Comparison of ENCODE assay signal across 9 cellular contexts in the genomic region with DNA sequence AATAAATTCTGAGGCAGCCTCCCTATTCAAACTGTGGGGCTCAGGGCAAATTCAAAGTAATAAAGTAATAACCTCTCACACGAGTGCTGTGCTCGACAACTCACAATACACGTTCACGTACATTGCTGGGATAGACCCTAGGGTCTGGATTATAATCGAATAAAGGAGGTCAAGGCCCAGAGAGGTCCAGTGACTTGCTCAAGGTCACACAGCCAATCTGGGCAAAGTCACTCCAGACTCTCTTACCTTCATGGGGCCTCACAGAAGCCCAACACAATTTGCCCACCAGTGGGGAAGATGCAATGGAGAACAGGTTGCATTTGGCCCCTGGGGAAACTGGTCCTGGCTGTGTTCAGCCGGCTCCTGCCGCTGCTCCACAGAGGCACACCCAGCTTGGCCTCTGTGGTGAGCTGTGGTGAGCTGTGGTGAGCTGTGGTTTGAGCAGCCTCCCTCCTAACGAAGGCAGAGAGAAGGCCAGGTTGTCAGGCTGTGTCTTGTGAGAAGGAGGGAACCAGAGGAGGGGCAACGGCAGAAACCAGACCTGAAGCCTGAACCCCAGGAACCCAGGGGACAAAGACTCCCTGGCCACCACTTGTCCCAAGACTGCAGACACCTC. TPM values are rescaled to one million over a fixed set of nuclear protein-coding genes. Genes with fewer than 3 reads are reported as not detected.
DNase-seq lines count a peak whose midpoint lies in the region; ATAC-seq, FAIRE-seq and TF ChIP-seq lines count a peak whose summit lies in the region.
"Had no signal": no experiment of that assay in that cellular context is flagged by ENCODE, and none has a peak within 500 bp of the region (broad histone marks: within the 10 kb centered on the region; RNA-seq: fewer than 3 reads in every experiment).

No MANE protein-coding gene starts in this region.

- H3K27me3 ChIP-seq in small intestine (ENCODE audit: control insufficient read depth in 2 of 2, insufficient read depth in 2 of 2, low read length in 2 of 2): no peaks in the 10 kb centered on the region
- no peaks in the 10 kb centered on the region for H3K27me3 ChIP-seq in body of pancreas

- H3K4me3 Mint-ChIP-seq in activated naive CD8-positive, alpha-beta T cell treated with anti-CD3 and anti-CD28 coated beads, Interleukin-2, amount 50 U/mL, for 24 hours: peak overlapping the region; percentile 62

- peak; percentile 58 to 63 (median 60) for DNase-seq in stimulated activated CD4-positive, alpha-beta T cell treated with anti-CD3 and anti-CD28 coated beads, Interleukin-12 subunit alpha, Interleukin-12 subunit beta, amount 100 ng/mL, for 48 hours (ENCODE audit: low read depth in 2 of 3, low spot score in 1 of 3)
- DNase-seq in stimulated activated CD4-positive, alpha-beta T cell treated with anti-CD3 and anti-CD28 coated beads, Interleukin-12 subunit alpha, Interleukin-12 subunit beta, amount 100 ng/mL, for 4 hours: no peak
- peak; percentile 81 for DNase-seq in RPMI7951 (ENCODE audit: low read depth)
- peak; percentile 86 for DNase-seq in activated naive CD8-positive, alpha-beta T cell treated with anti-CD3 and anti-CD28 coated beads, Interleukin-2, amount 50 U/mL, for 24 hours
- DNase-seq in small intestine: no peak
- no peak for DNase-seq in body of pancreas
- no peak for DNase-seq in Right ventricle myocardium superior

- peak overlapping the region; percentile 92 for H3K27ac Mint-ChIP-seq in activated naive CD8-positive, alpha-beta T cell treated with anti-CD3 and anti-CD28 coated beads, Interleukin-2, amount 50 U/mL, for 24 hours

- H3K4me1 ChIP-seq in small intestine (ENCODE audit: control insufficient read depth in 2 of 2, insufficient read depth in 1 of 2, low read depth in 1 of 2, low read length in 1 of 2) (peaks cover 1 to 10% of the 10 kb centered on the region in 2 donors), body of pancreas (peaks cover 15% of the 10 kb centered on the region)

- peak; percentile 10 for ATAC-seq in activated naive CD8-positive, alpha-beta T cell treated with anti-CD3 and anti-CD28 coated beads, Interleukin-2, amount 50 U/mL, for 24 hours
- ATAC-seq in body of pancreas (no peak), Right ventricle myocardium superior (ENCODE audit: poor library complexity) (no peak), HG02840 (IDR thresholded peaks at IDR 0.05; ENCODE audit: low FRiP score, unreplicated experiment) (no peak)

- TF ChIP-seq POLR2A in body of pancreas (IDR thresholded peaks at IDR 0.05): no peak

- peaks cover 6% of the 10 kb centered on the region for H3K27me3 Mint-ChIP-seq in activated naive CD8-positive, alpha-beta T cell treated with anti-CD3 and anti-CD28 coated beads, Interleukin-2, amount 50 U/mL, for 24 hours

- no peaks in the 10 kb centered on the region for H3K36me3 ChIP-seq in small intestine (ENCODE audit: control insufficient read depth in 2 of 2, insufficient read depth in 2 of 2, low read length in 2 of 2)
- H3K36me3 ChIP-seq in body of pancreas (replicated peaks in 1 of 2; ENCODE audit: insufficient read depth in 1 of 2, low read depth in 2 of 2): no peaks in the 10 kb centered on the region

- peak overlapping the region; percentile 30 to 40 for H3K27ac ChIP-seq in small intestine (ENCODE audit: low read depth in 1 of 2, low read length in 1 of 2)
- no peak overlapping the region for H3K27ac ChIP-seq in body of pancreas

- WGBS in small intestine, 3 donors: 69 to 79% (median 78%) methylated on average over 9 of the region's 9 CpGs
- 85 to 89% methylated on average over 7 to 9 of the region's 9 CpGs for WGBS in body of pancreas, 2 donors

- no peak overlapping the region for H3K4me3 ChIP-seq in small intestine (ENCODE audit: low read depth in 1 of 2, low read length in 2 of 2)
- H3K4me3 ChIP-seq in body of pancreas: no peak overlapping the region

- TF ChIP-seq CTCF in body of pancreas (IDR thresholded peaks at IDR 0.05): no peak

- H3K4me1 Mint-ChIP-seq in activated naive CD8-positive, alpha-beta T cell treated with anti-CD3 and anti-CD28 coated beads, Interleukin-2, amount 50 U/mL, for 24 hours: peaks cover 78% of the 10 kb centered on the region

- H3K9me3 ChIP-seq in small intestine (ENCODE audit: control insufficient read depth, low read depth): no peaks in the 10 kb centered on the region
- H3K9me3 ChIP-seq in body of pancreas: no peaks in the 10 kb centered on the region

- H3K9me3 Mint-ChIP-seq in activated naive CD8-positive, alpha-beta T cell treated with anti-CD3 and anti-CD28 coated beads, Interleukin-2, amount 50 U/mL, for 24 hours: no peaks in the 10 kb centered on the region

- no peaks in the 10 kb centered on the region for H3K36me3 Mint-ChIP-seq in activated naive CD8-positive, alpha-beta T cell treated with anti-CD3 and anti-CD28 coated beads, Interleukin-2, amount 50 U/mL, for 24 hours (ENCODE audit: low read depth)

- no peak for FAIRE-seq in small intestine (lab: Jason Lieb, UNC)
- FAIRE-seq: bronchial epithelial cell had no signal

- intact Hi-C loops in body of pancreas (cut with DNase I): no loop called here
- intact Hi-C loops in Right ventricle myocardium superior (cut with DNase I): no loop called here

RNA-seq across cellular contexts. Expression of gene NUAK2, which starts 35.1 kb away (rescaled TPM):
- total RNA-seq in RPMI7951 (2014; rRNA removed; shearing (Covaris generic)): 0.78 and 1.2 TPM in 2 replicates
- 10 to 100 TPM in 1 of 3 donors, 1 to 10 TPM in 2; 8.5 to 16.2 (median 8.9) TPM for polyA plus RNA-seq in small intestine
- 10 to 100 TPM; 11.2 to 20.8 TPM for total RNA-seq in body of pancreas
- total RNA-seq in Right ventricle myocardium superior: 1.2 TPM

RNA-seq across cellular contexts. Expression of gene TMCC2, which starts 58.7 kb away (rescaled TPM):
- 0.48 and 1.1 TPM in 2 replicates for total RNA-seq in RPMI7951 (2014; rRNA removed; shearing (Covaris generic))
- 1 to 10 TPM in 1 of 3 donors, under 1 TPM in 2; 0.54 to 1.7 (median 0.67) TPM for polyA plus RNA-seq in small intestine
- total RNA-seq in body of pancreas: 1 to 10 TPM; 1.3 to 1.6 TPM
- 1.3 TPM for total RNA-seq in Right ventricle myocardium superior

Comparison
In these comparisons a context has a peak if more than half of its experiments do, and no peak if none do; other contexts are left out.
1. DNase-seq: peak in stimulated activated CD4-positive, alpha-beta T cell treated with anti-CD3 and anti-CD28 coated beads, Interleukin-12 subunit alpha, Interleukin-12 subunit beta, amount 100 ng/mL, for 48 hours (3 of 3), RPMI7951 (single experiment) and activated naive CD8-positive, alpha-beta T cell treated with anti-CD3 and anti-CD28 coated beads, Interleukin-2, amount 50 U/mL, for 24 hours (single experiment); none in stimulated activated CD4-positive, alpha-beta T cell treated with anti-CD3 and anti-CD28 coated beads, Interleukin-12 subunit alpha, Interleukin-12 subunit beta, amount 100 ng/mL, for 4 hours (single experiment), small intestine (single experiment), body of pancreas (0 of 4) and Right ventricle myocardium superior (single experiment).
2. H3K27ac ChIP-seq: peak in small intestine (2 of 2); none in body of pancreas (0 of 4).